ENCODE assay signal across 9 cellular contexts in the genomic region with DNA sequence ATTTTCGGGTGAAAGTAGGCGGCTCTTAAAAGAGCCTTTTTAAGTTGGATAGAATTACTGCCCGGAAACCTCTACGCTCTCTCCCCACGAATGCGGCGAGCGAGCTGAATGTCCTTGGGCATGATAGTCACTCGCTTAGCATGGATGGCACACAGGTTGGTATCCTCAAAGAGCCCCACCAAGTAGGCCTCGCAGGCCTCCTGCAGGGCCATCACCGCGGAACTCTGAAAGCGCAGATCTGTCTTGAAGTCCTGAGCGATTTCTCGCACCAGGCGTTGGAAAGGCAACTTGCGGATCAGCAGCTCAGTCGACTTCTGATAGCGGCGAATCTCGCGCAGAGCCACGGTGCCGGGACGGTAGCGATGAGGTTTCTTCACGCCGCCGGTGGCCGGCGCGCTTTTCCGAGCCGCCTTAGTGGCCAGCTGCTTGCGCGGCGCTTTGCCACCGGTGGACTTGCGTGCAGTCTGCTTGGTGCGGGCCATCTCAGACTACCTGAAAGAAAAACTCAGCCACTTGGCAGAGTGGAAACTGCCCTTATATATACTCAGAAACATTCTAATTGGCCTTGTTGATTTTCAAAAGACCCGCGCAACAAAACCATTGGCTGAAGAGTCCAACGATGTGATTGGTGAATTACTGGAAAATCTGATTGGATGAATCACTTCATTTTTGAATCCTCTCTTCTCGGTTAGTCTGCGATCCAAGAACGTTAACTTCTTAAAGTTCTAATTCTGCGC.
DNase-seq lines count a peak whose midpoint lies in the region; ATAC-seq and TF ChIP-seq lines count a peak whose summit lies in the region.
"Had no signal": no experiment of that assay in that cellular context is flagged by ENCODE, and none has a peak within 500 bp of the region (broad histone marks: within the 10 kb centered on the region; RNA-seq: fewer than 3 reads in every experiment).

No MANE protein-coding gene starts in this region.

- no peaks in the 10 kb centered on the region for H4K20me1 ChIP-seq in OCI-LY1 (ENCODE audit: insufficient read depth, low read length)

- H3K36me3 ChIP-seq in OCI-LY1 (ENCODE audit: insufficient read depth, low read length): no peaks in the 10 kb centered on the region
- no peaks in the 10 kb centered on the region for H3K36me3 ChIP-seq in esophagus (ENCODE audit: control insufficient read depth in 2 of 2, insufficient read depth in 2 of 2, low read length in 1 of 2)
- no peaks in the 10 kb centered on the region for H3K36me3 ChIP-seq in muscle layer of duodenum (ENCODE audit: control insufficient read depth in 1 of 2, insufficient read depth in 2 of 2, low read length in 2 of 2)

- H3K9ac ChIP-seq in OCI-LY1 (ENCODE audit: low read length): peak overlapping the region; percentile 99

- WGBS in esophagus, 2 donors: 3 to 5% methylated on average over 47 of the region's 47 CpGs

- no peak for TF ChIP-seq CTCF in OCI-LY1 (IDR thresholded peaks at IDR 0.05; ENCODE audit: low read length)

- no peak overlapping the region for H2AFZ ChIP-seq in OCI-LY1 (ENCODE audit: low read length)

- DNase-seq in NCI-H2107 (lab: John Stamatoyannopoulos, UW): peak; percentile 8
- no peak for DNase-seq in NCI-H2107 treated with DMSO at 0.1 percent for 48 hours (lab: John Stamatoyannopoulos, UW; ENCODE audit: unreplicated experiment)
- DNase-seq in activated T-cell treated with anti-CD3 and anti-CD28 coated beads, Interleukin-2, amount 50 U/mL, for 1 hour: peak; percentile 65
- DNase-seq in stimulated activated naive CD8-positive, alpha-beta T cell treated with anti-CD3 and anti-CD28 coated beads, Interleukin-15, Interleukin-2, amounts not matched to agents 100 U/mL and 50 U/mL, for 24 hours: peak; percentile 80

- H3K27ac ChIP-seq in OCI-LY1 (ENCODE audit: low read depth, low read length, poor library complexity, severe bottlenecking) (peak overlapping the region; percentile 99), esophagus (ENCODE audit: low read depth in 2 of 2, low read length in 1 of 2) (peak overlapping the region; percentile 93), muscle layer of duodenum (ENCODE audit: low read length) (peak overlapping the region; percentile 83)
- H3K27ac ChIP-seq: 22Rv1 had no signal

- H3F3A ChIP-seq in OCI-LY1 (ENCODE audit: insufficient read depth, low read length): peaks cover 19% of the 10 kb centered on the region

- H3K9me3 ChIP-seq in OCI-LY1 (ENCODE audit: low read length) (no peaks in the 10 kb centered on the region), esophagus (ENCODE audit: control insufficient read depth in 2 of 2, insufficient read depth in 1 of 2, low read depth in 1 of 2, low read length in 1 of 2) (no peaks in the 10 kb centered on the region), muscle layer of duodenum (ENCODE audit: control insufficient read depth in 1 of 2, low read length in 2 of 2) (no peaks in the 10 kb centered on the region)

- H3K27me3 ChIP-seq in OCI-LY1 (ENCODE audit: insufficient read depth, low read length): no peaks in the 10 kb centered on the region
- H3K27me3 ChIP-seq in esophagus (ENCODE audit: control insufficient read depth in 1 of 2, insufficient read depth in 2 of 2, low read length in 2 of 2): no peaks in the 10 kb centered on the region
- no peaks in the 10 kb centered on the region for H3K27me3 ChIP-seq in muscle layer of duodenum (ENCODE audit: low read depth, low read length)

- peaks cover 63% of the 10 kb centered on the region for H3K4me1 ChIP-seq in OCI-LY1 (ENCODE audit: insufficient read depth, low read length, severe bottlenecking)
- no peaks in the 10 kb centered on the region for H3K4me1 ChIP-seq in esophagus (ENCODE audit: control insufficient read depth in 2 of 2, insufficient read depth in 2 of 2, low read length in 1 of 2)
- H3K4me1 ChIP-seq in muscle layer of duodenum (ENCODE audit: control insufficient read depth in 1 of 2, insufficient read depth in 2 of 2, low read length in 2 of 2): peaks cover 0 to 8% of the 10 kb centered on the region in 2 donors

- no peaks in the 10 kb centered on the region for H3K9me2 ChIP-seq in OCI-LY1 (ENCODE audit: low read depth, low read length)

- H3K79me2 ChIP-seq in OCI-LY1 (ENCODE audit: insufficient read depth, low read length): no peaks in the 10 kb centered on the region

- peak overlapping the region; percentile 88 for H3K4me2 ChIP-seq in OCI-LY1 (ENCODE audit: low read length)

- H3K4me3 ChIP-seq in OCI-LY1 (ENCODE audit: low read depth, low read length, poor library complexity, severe bottlenecking): peak overlapping the region; percentile 76
- peak overlapping the region; percentile 50 to 68 for H3K4me3 ChIP-seq in esophagus (ENCODE audit: low read depth in 1 of 2, low read length in 2 of 2)
- peak overlapping the region; percentile 58 to 72 for H3K4me3 ChIP-seq in muscle layer of duodenum (ENCODE audit: low read depth in 1 of 2, low read length in 2 of 2)

- ATAC-seq in HG03108 (IDR thresholded peaks at IDR 0.05; ENCODE audit: unreplicated experiment): peak; percentile 27
- peak; percentile 47 for ATAC-seq in stimulated activated naive CD8-positive, alpha-beta T cell treated with anti-CD3 and anti-CD28 coated beads, Interleukin-15, Interleukin-2, amounts not matched to agents 100 U/mL and 50 U/mL, for 24 hours
